Comparison of ENCODE assay signal across 11 cellular contexts in genomic region chr19:2039959-2040646, GRCh38. TPM values are rescaled to one million over a fixed set of nuclear protein-coding genes. Genes with fewer than 3 reads are reported as not detected.
DNase-seq lines count a peak whose midpoint lies in the region; ATAC-seq and TF ChIP-seq lines count a peak whose summit lies in the region.
"Had no signal": no experiment of that assay in that cellular context is flagged by ENCODE, and none has a peak within 500 bp of the region (broad histone marks: within the 10 kb centered on the region; RNA-seq: fewer than 3 reads in every experiment).

No MANE protein-coding gene starts in this region.

- peaks cover 44% of the 10 kb centered on the region for H3K4me1 ChIP-seq in CD8-positive, alpha-beta memory T cell (ENCODE audit: insufficient read depth, low read length)
- peaks cover 42% of the 10 kb centered on the region for H3K4me1 ChIP-seq in OCI-LY3 (ENCODE audit: low read length)
- H3K4me1 ChIP-seq in left ventricle myocardium inferior = peaks cover 67% of the 10 kb centered on the region
- peaks cover 57 to 67% (median 60%) of the 10 kb centered on the region in 3 donors for H3K4me1 ChIP-seq in skeletal muscle tissue (ENCODE audit: control insufficient read depth in 3 of 3, insufficient read depth in 3 of 3, low read length in 3 of 3)

- H3K4me2 ChIP-seq in OCI-LY3 (ENCODE audit: low read length) = no peak overlapping the region

- H3K79me2 ChIP-seq in OCI-LY3 (ENCODE audit: low read length) = peaks cover 41% of the 10 kb centered on the region

- no peak overlapping the region for H2AFZ ChIP-seq in OCI-LY3 (ENCODE audit: low read depth, low read length)

- peaks cover 12 to 36% (median 15%) of the 10 kb centered on the region in 3 donors for H3K4me1 Mint-ChIP-seq in CD8-positive, alpha-beta memory T cell

- no peaks in the 10 kb centered on the region for H3K9me3 ChIP-seq in CD8-positive, alpha-beta memory T cell (ENCODE audit: low read length)
- no peaks in the 10 kb centered on the region for H3K9me3 ChIP-seq in OCI-LY3 (ENCODE audit: insufficient read depth, low read length)
- H3K9me3 ChIP-seq in left ventricle myocardium inferior (replicated peaks) = peaks cover 10% of the 10 kb centered on the region
- peaks cover 0 to 5% (median 0%) of the 10 kb centered on the region in 3 donors for H3K9me3 ChIP-seq in skeletal muscle tissue (ENCODE audit: control insufficient read depth in 3 of 3, low read length in 3 of 3)

- H3K4me3 Mint-ChIP-seq in CD8-positive, alpha-beta memory T cell = peak overlapping the region in 1 of 7 donors; percentile 66

- no peak for ATAC-seq in HG03521 (IDR thresholded peaks at IDR 0.05; ENCODE audit: unreplicated experiment)
- no peak for ATAC-seq in HG02759 (IDR thresholded peaks at IDR 0.05; ENCODE audit: unreplicated experiment)
- no peak for ATAC-seq in HG02884 (IDR thresholded peaks at IDR 0.05; ENCODE audit: unreplicated experiment)

- H3K9me3 Mint-ChIP-seq in CD8-positive, alpha-beta memory T cell = peaks cover 0 to 2% (median 0%) of the 10 kb centered on the region in 5 donors

- peaks cover 77% of the 10 kb centered on the region for H4K20me1 ChIP-seq in OCI-LY3 (ENCODE audit: insufficient read depth, low read length)

- CTCF ChIA-PET in CD8-positive, alpha-beta memory T cell (lab: Charles Lee) = interaction anchor here (1.4 to 3.7 kb wide), 3 partner anchors 12 to 27 kb away, joined by 4 to 19 read pairs (median 4); partner anchors contain the start of gene MKNK2

- peaks cover 0 to 47% (median 0%) of the 10 kb centered on the region in 3 donors for H3K36me3 Mint-ChIP-seq in CD8-positive, alpha-beta memory T cell

- DNase-seq in CD8-positive, alpha-beta memory T cell = no peak
- no peak for DNase-seq in left ventricle myocardium inferior
- no peak for DNase-seq in DMS53 (lab: John Stamatoyannopoulos, UW)
- DNase-seq: DMS79, kidney glomerular epithelial cell, OCI-M1 had no signal

- POLR2A ChIA-PET in CD8-positive, alpha-beta memory T cell (lab: Charles Lee) = no interaction called here

- peaks cover 24% of the 10 kb centered on the region for H3K36me3 ChIP-seq in CD8-positive, alpha-beta memory T cell (ENCODE audit: insufficient read depth, low read length)
- H3K36me3 ChIP-seq in OCI-LY3 (replicated peaks; ENCODE audit: low read depth, low read length) (peaks cover 60% of the 10 kb centered on the region), left ventricle myocardium inferior (peaks cover 60% of the 10 kb centered on the region), skeletal muscle tissue (ENCODE audit: control insufficient read depth in 3 of 3, insufficient read depth in 3 of 3, low read length in 3 of 3) (peaks cover 18 to 44% (median 33%) of the 10 kb centered on the region in 3 donors)

- intact Hi-C loops in left ventricle myocardium inferior (cut with micrococcal nuclease) = no loop called here

- TF ChIP-seq CTCF in OCI-LY3 (IDR thresholded peaks at IDR 0.05; ENCODE audit: low read depth, low read length) (no peak), left ventricle myocardium inferior (IDR thresholded peaks at IDR 0.05; ENCODE audit: borderline replicate concordance) (no peak)

- H3K9ac ChIP-seq in OCI-LY3 (ENCODE audit: low read length) (no peak overlapping the region), skeletal muscle tissue (ENCODE audit: low read depth in 1 of 3, low read length in 3 of 3) (peak overlapping the region; percentile 82 to 93 (median 92))

- peak overlapping the region in 5 of 8 donors; percentile 35 to 96 (median 75) for H3K27ac Mint-ChIP-seq in CD8-positive, alpha-beta memory T cell

- peaks cover 0 to 2% of the 10 kb centered on the region in 2 donors for H3K27me3 Mint-ChIP-seq in CD8-positive, alpha-beta memory T cell

- peak overlapping the region; percentile 94 for H3K27ac ChIP-seq in CD8-positive, alpha-beta memory T cell (ENCODE audit: low read depth, low read length)
- H3K27ac ChIP-seq in OCI-LY3 (ENCODE audit: low read length) (peak overlapping the region; percentile 87; the same call in 1 of the 2 replicates), left ventricle myocardium inferior (replicated peaks) (peak overlapping the region; percentile 100), skeletal muscle tissue (ENCODE audit: low read depth, low read length) (peak overlapping the region; percentile 98)

- no peak overlapping the region for H3K4me3 ChIP-seq in CD8-positive, alpha-beta memory T cell (ENCODE audit: low read length)
- no peak overlapping the region for H3K4me3 ChIP-seq in OCI-LY3 (ENCODE audit: low read length)
- no peak overlapping the region for H3K4me3 ChIP-seq in left ventricle myocardium inferior
- H3K4me3 ChIP-seq in skeletal muscle tissue (ENCODE audit: low read length in 3 of 3) = peak overlapping the region in 2 of 3 donors; percentile 49 to 66

- no peaks in the 10 kb centered on the region for H3K27me3 ChIP-seq in CD8-positive, alpha-beta memory T cell (ENCODE audit: insufficient read depth, low read length, poor library complexity, severe bottlenecking)
- H3K27me3 ChIP-seq in OCI-LY3 (ENCODE audit: low read depth, low read length) (no peaks in the 10 kb centered on the region), left ventricle myocardium inferior (ENCODE audit: low read depth) (no peaks in the 10 kb centered on the region), skeletal muscle tissue (ENCODE audit: control insufficient read depth in 3 of 3, insufficient read depth in 3 of 3, low read length in 3 of 3) (no peaks in the 10 kb centered on the region)

RNA-seq across cellular contexts. Expression of gene MKNK2, which starts 10.9 kb away (rescaled TPM):
- total RNA-seq in CD8-positive, alpha-beta memory T cell = 100 to 1,000 TPM; 137 to 147 TPM
- 50.8 TPM for polyA plus RNA-seq in CD8-positive, alpha-beta memory T cell
- 200 TPM for total RNA-seq in left ventricle myocardium inferior
- 32.4 TPM for total RNA-seq in skeletal muscle tissue

RNA-seq across cellular contexts. Expression of gene BTBD2, which starts 24.6 kb away (rescaled TPM):
- total RNA-seq in CD8-positive, alpha-beta memory T cell = 10 to 100 TPM; 18.6 to 22.5 TPM
- 5.3 TPM for polyA plus RNA-seq in CD8-positive, alpha-beta memory T cell
- total RNA-seq in left ventricle myocardium inferior (53.4 TPM), skeletal muscle tissue (28.7 TPM)

RNA-seq across cellular contexts. Expression of gene MOB3A, which starts 56.0 kb away (rescaled TPM):
- 100 to 1,000 TPM; 171 to 188 TPM for total RNA-seq in CD8-positive, alpha-beta memory T cell
- 106 TPM for polyA plus RNA-seq in CD8-positive, alpha-beta memory T cell
- total RNA-seq in left ventricle myocardium inferior (16.1 TPM), skeletal muscle tissue (12.0 TPM)

RNA-seq across cellular contexts. Expression of gene IZUMO4, which starts 56.6 kb away (rescaled TPM):
- total RNA-seq in CD8-positive, alpha-beta memory T cell = 1 to 10 TPM; 8.9 to 9.7 TPM
- polyA plus RNA-seq in CD8-positive, alpha-beta memory T cell = 0.58 TPM
- total RNA-seq in left ventricle myocardium inferior (2.8 TPM), skeletal muscle tissue (2.1 TPM)

Comparison
In these comparisons a context has a peak if more than half of its experiments do, and no peak if none do; other contexts are left out.
1. H3K4me3 ChIP-seq: peak in skeletal muscle tissue (2 of 3); none in CD8-positive, alpha-beta memory T cell (single experiment), OCI-LY3 (single experiment) and left ventricle myocardium inferior (single experiment).
2. RNA of gene MOB3A, which starts 56.0 kb away (total RNA-seq): 171 to 188 TPM in CD8-positive, alpha-beta memory T cell; 16.1 TPM in left ventricle myocardium inferior (single experiment) and 12.0 TPM in skeletal muscle tissue (single experiment); every median in the first group is over 10 times any median in the second.
3. Peak in every context shown above with its lines, with median percentiles within 50 percentile points of each other: H3K27ac ChIP-seq.